ENCODE assay signal across 9 cellular contexts in the genomic region with DNA sequence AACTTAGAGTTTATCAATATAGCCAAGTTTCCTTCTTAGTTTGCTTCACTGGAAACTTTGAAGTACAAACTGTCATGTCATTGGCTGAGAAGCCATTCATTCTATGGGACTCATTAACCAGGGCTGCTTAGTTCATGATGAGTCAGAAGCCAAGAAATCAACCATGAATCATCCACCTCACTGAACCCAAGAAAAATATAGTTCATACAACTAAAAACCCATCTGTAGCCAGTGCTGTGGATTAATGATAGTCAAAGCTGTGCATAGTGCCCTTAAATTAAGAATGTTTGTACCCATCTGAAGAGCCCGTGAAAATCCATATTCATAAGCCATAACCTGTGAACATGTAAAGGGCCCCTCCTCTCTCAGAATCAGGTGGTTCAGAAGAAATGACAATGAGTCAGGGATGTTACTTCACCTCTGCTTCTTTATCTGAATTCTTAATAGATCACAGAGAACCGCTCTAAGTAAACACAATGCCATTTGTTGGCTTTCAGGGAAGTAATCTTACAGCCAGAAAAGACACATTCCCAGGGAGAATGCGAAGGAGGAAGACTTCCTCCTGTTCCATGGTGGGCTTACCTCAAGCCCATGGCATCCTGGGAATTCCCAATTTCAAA. TPM values are rescaled to one million over a fixed set of nuclear protein-coding genes. Genes with fewer than 3 reads are reported as not detected.
DNase-seq lines count a peak whose midpoint lies in the region; ATAC-seq and TF ChIP-seq lines count a peak whose summit lies in the region.
"Had no signal": no experiment of that assay in that cellular context is flagged by ENCODE, and none has a peak within 500 bp of the region (broad histone marks: within the 10 kb centered on the region; RNA-seq: fewer than 3 reads in every experiment).

No MANE protein-coding gene starts in this region.

- H4K20me1 ChIP-seq in osteoblast (ENCODE audit: insufficient read depth, low read length), result no peaks in the 10 kb centered on the region

- peak overlapping the region; percentile 76 for H3K4me2 ChIP-seq in osteoblast (ENCODE audit: insufficient read depth, low read length)

- H3K79me2 ChIP-seq in osteoblast (ENCODE audit: insufficient read depth, low read length), result no peaks in the 10 kb centered on the region

- ATAC-seq in GM21515 (IDR thresholded peaks at IDR 0.05; ENCODE audit: unreplicated experiment) (peak; percentile 81), left lobe of liver (no peak)

- H3K9me3 ChIP-seq in osteoblast (ENCODE audit: low read depth, low read length), result no peaks in the 10 kb centered on the region
- H3K9me3 ChIP-seq: neutrophil had no signal

- no peaks in the 10 kb centered on the region for H3K36me3 ChIP-seq in osteoblast (ENCODE audit: insufficient read depth, low read length)
- H3K36me3 ChIP-seq: neutrophil had no signal

- peak overlapping the region; percentile 55 for H2AFZ ChIP-seq in osteoblast (ENCODE audit: low read length)

- peak; percentile 61 for DNase-seq in GM04503 (ENCODE audit: low read depth)
- peak; percentile 64 for DNase-seq in HS-27A (ENCODE audit: low read depth)
- DNase-seq in astrocyte of the cerebellum (ENCODE audit: low read depth), result peak; percentile 88
- DNase-seq in osteoblast (ENCODE audit: insufficient read length, low spot score, missing footprints), result no peak
- DNase-seq in left lobe of liver (ENCODE audit: low spot score), result no peak
- no peak for DNase-seq in epidermal melanocyte (ENCODE audit: insufficient read length, low spot score)
- no peak for DNase-seq in KBM-7

- H3K4me3 ChIP-seq in astrocyte of the cerebellum (ENCODE audit: low read depth, low read length) (no peak overlapping the region), osteoblast (ENCODE audit: insufficient read depth, low read length) (peak overlapping the region; percentile 45)

- H3K27me3 ChIP-seq in osteoblast (ENCODE audit: insufficient read depth, low read length), result no peaks in the 10 kb centered on the region
- H3K27me3 ChIP-seq: neutrophil had no signal

- peaks cover 30% of the 10 kb centered on the region for H3K4me1 ChIP-seq in osteoblast (ENCODE audit: insufficient read depth, low read length)

- peak overlapping the region; percentile 85 for H3K27ac ChIP-seq in osteoblast (ENCODE audit: low read depth, low read length)
- H3K27ac ChIP-seq: neutrophil had no signal

- TF ChIP-seq CTCF in astrocyte of the cerebellum (IDR thresholded peaks at IDR 0.05; ENCODE audit: low read depth, low read length, missing control alignments) (no peak), osteoblast (IDR thresholded peaks at IDR 0.05; ENCODE audit: extremely low read depth, low read depth, low read length) (no peak)

- in situ Hi-C loops in astrocyte of the cerebellum (cut with HindIII; ENCODE audit: low sequenced_read_pairs) (no loop called here), KBM-7 (cut with MboI; ENCODE audit: low pct_unique_long_range_greater_than_20kb, low sequenced_read_pairs) (no loop called here)

RNA-seq across cellular contexts. Expression of a gene that starts 25.4 kb away (rescaled TPM):
- not detected in 2 replicates for total RNA-seq in osteoblast
- total RNA-seq in left lobe of liver, result not detected

Comparison
In these comparisons a context has a peak if more than half of its experiments do, and no peak if none do; other contexts are left out.
1. DNase-seq: peak in GM04503 (single experiment), HS-27A (single experiment) and astrocyte of the cerebellum (single experiment); none in osteoblast (single experiment), left lobe of liver (single experiment), epidermal melanocyte (single experiment) and KBM-7 (single experiment).